In genomic region chr7:33885290-33886005, GRCh38 we compare ENCODE assay signal across 14 cellular contexts.
"Had no signal": no experiment of that assay in that cellular context is flagged by ENCODE, and none has a peak within 500 bp of the region (broad histone marks: within the 10 kb centered on the region; RNA-seq: fewer than 3 reads in every experiment).

No MANE protein-coding gene starts in this region.

- H3K4me1 Mint-ChIP-seq: activated CD4-positive, alpha-beta memory T cell treated with anti-CD3 and anti-CD28 coated beads, Interleukin-2, amount 10 ng/mL, durations not matched to agents 7 days and 5 days; activated naive CD4-positive, alpha-beta T cell treated with anti-CD3 and anti-CD28 coated beads, Interleukin-2, amount 50 U/mL, for 24 hours; naive B cell; stimulated activated memory B cell treated with anti-CD40 and anti-IgM and Interleukin-4, amounts not matched to agents 10 μg/mL and 1 μg/mL and 100 μg/mL, for 72 hours had no signal

- ATAC-seq: left colon; stimulated activated memory B cell treated with anti-CD40 and anti-IgM and Interleukin-4, amounts not matched to agents 10 μg/mL and 1 μg/mL and 100 μg/mL, for 72 hours; T-helper 17 cell had no signal

- H3K4me3 Mint-ChIP-seq: activated CD4-positive, alpha-beta memory T cell treated with anti-CD3 and anti-CD28 coated beads, Interleukin-2, amount 10 ng/mL, durations not matched to agents 7 days and 5 days; activated naive CD4-positive, alpha-beta T cell treated with anti-CD3 and anti-CD28 coated beads, Interleukin-2, amount 50 U/mL, for 24 hours; naive B cell; stimulated activated memory B cell treated with anti-CD40 and anti-IgM and Interleukin-4, amounts not matched to agents 10 μg/mL and 1 μg/mL and 100 μg/mL, for 72 hours; T-helper 17 cell had no signal

- H3K36me3 Mint-ChIP-seq: activated naive CD4-positive, alpha-beta T cell treated with anti-CD3 and anti-CD28 coated beads, Interleukin-2, amount 50 U/mL, for 24 hours; naive B cell; stimulated activated memory B cell treated with anti-CD40 and anti-IgM and Interleukin-4, amounts not matched to agents 10 μg/mL and 1 μg/mL and 100 μg/mL, for 72 hours had no signal

- H3K27ac ChIP-seq: esophagus squamous epithelium, thyroid gland, uterus, WERI-Rb-1 had no signal

- H3K9me3 ChIP-seq: esophagus squamous epithelium, thyroid gland, uterus had no signal

- H3K4me1 ChIP-seq: esophagus squamous epithelium, thyroid gland, uterus had no signal

- H3K9me3 Mint-ChIP-seq: activated CD4-positive, alpha-beta memory T cell treated with anti-CD3 and anti-CD28 coated beads, Interleukin-2, amount 10 ng/mL, durations not matched to agents 7 days and 5 days; activated naive CD4-positive, alpha-beta T cell treated with anti-CD3 and anti-CD28 coated beads, Interleukin-2, amount 50 U/mL, for 24 hours; naive B cell; stimulated activated memory B cell treated with anti-CD40 and anti-IgM and Interleukin-4, amounts not matched to agents 10 μg/mL and 1 μg/mL and 100 μg/mL, for 72 hours had no signal

- H3K27ac Mint-ChIP-seq: activated CD4-positive, alpha-beta memory T cell treated with anti-CD3 and anti-CD28 coated beads, Interleukin-2, amount 10 ng/mL, durations not matched to agents 7 days and 5 days; activated naive CD4-positive, alpha-beta T cell treated with anti-CD3 and anti-CD28 coated beads, Interleukin-2, amount 50 U/mL, for 24 hours; naive B cell; stimulated activated memory B cell treated with anti-CD40 and anti-IgM and Interleukin-4, amounts not matched to agents 10 μg/mL and 1 μg/mL and 100 μg/mL, for 72 hours; T-helper 17 cell had no signal

- DNase-seq: activated CD4-positive, alpha-beta memory T cell treated with anti-CD3 and anti-CD28 coated beads, Interleukin-2, amount 10 ng/mL, durations not matched to agents 7 days and 5 days; activated CD4-positive, alpha-beta T cell treated with anti-CD3 and anti-CD28 coated beads for 4 hours; activated effector memory CD4-positive, alpha-beta T cell treated with anti-CD3 and anti-CD28 coated beads, Interleukin-2, amount 50 U/mL, for 16 hours; esophagus squamous epithelium; foreskin melanocyte; left colon; naive B cell; T-helper 17 cell; thyroid gland; uterus had no signal

- H3K4me3 ChIP-seq: esophagus squamous epithelium, lung, thyroid gland, uterus had no signal

- H3K36me3 ChIP-seq: esophagus squamous epithelium, thyroid gland, uterus, WERI-Rb-1 had no signal

- H3K27me3 Mint-ChIP-seq: activated CD4-positive, alpha-beta memory T cell treated with anti-CD3 and anti-CD28 coated beads, Interleukin-2, amount 10 ng/mL, durations not matched to agents 7 days and 5 days; stimulated activated memory B cell treated with anti-CD40 and anti-IgM and Interleukin-4, amounts not matched to agents 10 μg/mL and 1 μg/mL and 100 μg/mL, for 72 hours had no signal
